19 cellular contexts compared by ENCODE assay signal in genomic region chr5:139925163-139925562, GRCh38.
A peak's percentile ranks its signal among the peaks of the same experiment; 100 is the strongest.
DNase-seq lines count a peak whose midpoint lies in the region; ATAC-seq and TF ChIP-seq lines count a peak whose summit lies in the region.
"Had no signal": no experiment of that assay in that cellular context is flagged by ENCODE, and none has a peak within 500 bp of the region (broad histone marks: within the 10 kb centered on the region; RNA-seq: fewer than 3 reads in every experiment).

No MANE protein-coding gene starts in this region.

- H3K4me1 Mint-ChIP-seq in nephron: peaks cover 14% of the 10 kb centered on the region
- H3K4me1 Mint-ChIP-seq: B cell; CD4-positive, CD25-positive, alpha-beta regulatory T cell had no signal

- H3K27ac Mint-ChIP-seq in nephron: peak overlapping the region; percentile 79 to 81 (median 81)
- H3K27ac Mint-ChIP-seq: B cell; CD4-positive, CD25-positive, alpha-beta regulatory T cell; GM23338 had no signal

- no peaks in the 10 kb centered on the region for H3K36me3 ChIP-seq in cardiac muscle cell
- no peaks in the 10 kb centered on the region for H3K36me3 ChIP-seq in right atrium auricular region
- H3K36me3 ChIP-seq in H7 (replicated peaks; ENCODE audit: control insufficient read depth, insufficient read depth, low read length): no peaks in the 10 kb centered on the region
- H3K36me3 ChIP-seq: BLaER1, HAP-1 had no signal

- no peaks in the 10 kb centered on the region for H3K27me3 ChIP-seq in cardiac muscle cell
- no peaks in the 10 kb centered on the region for H3K27me3 ChIP-seq in right atrium auricular region
- H3K27me3 ChIP-seq in H7 (ENCODE audit: control insufficient read depth, insufficient read depth, low read length): no peaks in the 10 kb centered on the region
- H3K27me3 ChIP-seq: BLaER1 had no signal

- H3K9me3 Mint-ChIP-seq in nephron: no peaks in the 10 kb centered on the region
- H3K9me3 Mint-ChIP-seq: CD8-positive, alpha-beta T cell; GM23338 had no signal

- H3K4me3 ChIP-seq in cardiac muscle cell (no peak overlapping the region), right atrium auricular region (no peak overlapping the region), H7 (ENCODE audit: insufficient read depth, low read depth, low read length) (no peak overlapping the region)
- H3K4me3 ChIP-seq: BLaER1, GM12878, GM23338, HAP-1 had no signal

- DNase-seq in cardiac muscle cell (ENCODE audit: low read depth in 1 of 2, low spot score in 1 of 2) (no peak), right atrium auricular region (ENCODE audit: low spot score) (no peak), H7 (peak; percentile 9), SHP77 (lab: John Stamatoyannopoulos, UW) (no peak)
- DNase-seq in stimulated activated naive CD4-positive, alpha-beta T cell (lab: John Stamatoyannopoulos, UW): no peak
- DNase-seq: Caco-2; CD4-positive, CD25-positive, alpha-beta regulatory T cell; DMS153; DND-41; GDM1 had no signal

- no peaks in the 10 kb centered on the region for H3K9me3 ChIP-seq in cardiac muscle cell (ENCODE audit: low read depth)
- no peaks in the 10 kb centered on the region for H3K9me3 ChIP-seq in right atrium auricular region
- H3K9me3 ChIP-seq: BLaER1, Caco-2, HAP-1 had no signal

- H3K27ac ChIP-seq in cardiac muscle cell (peak overlapping the region; percentile 23), right atrium auricular region (no peak overlapping the region)
- H3K27ac ChIP-seq: BLaER1, C4-2B had no signal

- H3K4me1 ChIP-seq in cardiac muscle cell (ENCODE audit: low read depth) (no peaks in the 10 kb centered on the region), right atrium auricular region (no peaks in the 10 kb centered on the region)
- H3K4me1 ChIP-seq: BLaER1, Caco-2, HAP-1 had no signal

- ATAC-seq in GM18505 (IDR thresholded peaks at IDR 0.05; ENCODE audit: unreplicated experiment): no peak
- ATAC-seq: GM23338 had no signal

- H3K36me3 Mint-ChIP-seq in nephron (ENCODE audit: low read depth): no peaks in the 10 kb centered on the region
- H3K36me3 Mint-ChIP-seq: CD4-positive, CD25-positive, alpha-beta regulatory T cell; CD8-positive, alpha-beta T cell had no signal

- no peak overlapping the region for H3K4me3 Mint-ChIP-seq in nephron
- H3K4me3 Mint-ChIP-seq: B cell; CD4-positive, CD25-positive, alpha-beta regulatory T cell; CD8-positive, alpha-beta T cell; GM23338 had no signal

- no peak for TF ChIP-seq POLR2A in GM18505 (IDR thresholded peaks at IDR 0.05; ENCODE audit: borderline replicate concordance, extremely low read depth, insufficient read depth, insufficient read length)

- H3K27me3 Mint-ChIP-seq in nephron (ENCODE audit: low read depth): peaks cover 17% of the 10 kb centered on the region

- TF ChIP-seq CTCF in cardiac muscle cell (IDR thresholded peaks at IDR 0.05; ENCODE audit: low read depth, low read length): no peak
- TF ChIP-seq CTCF in right atrium auricular region (IDR thresholded peaks at IDR 0.05): no peak
- no peak for TF ChIP-seq CTCF in nephron (IDR thresholded peaks at IDR 0.05; ENCODE audit: unreplicated experiment in 3 of 3)
